Comparison of ENCODE assay signal across 9 cellular contexts in genomic region chr6:25312703-25313102, GRCh38. TPM values are rescaled to one million over a fixed set of nuclear protein-coding genes. Genes with fewer than 3 reads are reported as not detected.
DNase-seq lines count a peak whose midpoint lies in the region; ATAC-seq and TF ChIP-seq lines count a peak whose summit lies in the region.
"Had no signal": no experiment of that assay in that cellular context is flagged by ENCODE, and none has a peak within 500 bp of the region (broad histone marks: within the 10 kb centered on the region; RNA-seq: fewer than 3 reads in every experiment).

No MANE protein-coding gene starts in this region.

- H4K20me1 ChIP-seq in HCT116 (ENCODE audit: insufficient read depth) = no peaks in the 10 kb centered on the region

- peak; percentile 13 for DNase-seq in HCT116 (ENCODE audit: low read depth, low spot score)
- peak; percentile 79 for DNase-seq in foreskin melanocyte
- no peak for DNase-seq in suprapubic skin (ENCODE audit: low spot score in 2 of 2)
- DNase-seq in stimulated activated CD4-positive, alpha-beta T cell treated with anti-CD3 and anti-CD28 coated beads, Interleukin-4, amount 100 ng/mL, for 1 hour = no peak
- no peak for DNase-seq in activated CD4-positive, CD25-positive, alpha-beta regulatory T cell (lab: John Stamatoyannopoulos, UW)
- DNase-seq: activated naive CD8-positive, alpha-beta T cell treated with anti-CD3 and anti-CD28 coated beads, Interleukin-2, amount 10 ng/mL, durations not matched to agents 7 days and 5 days; T-cell had no signal

- no peak for TF ChIP-seq RAD21 in HCT116 (IDR thresholded peaks at IDR 0.05; ENCODE audit: low read depth)

- no peaks in the 10 kb centered on the region for H3K9me3 ChIP-seq in HCT116 (ENCODE audit: control insufficient read depth in 1 of 2, insufficient read depth in 1 of 2, low read depth in 1 of 2, low read length in 2 of 2)
- H3K9me3 ChIP-seq in suprapubic skin = no peaks in the 10 kb centered on the region

- intact Hi-C loops in HCT116 (cut with micrococcal nuclease) = no loop called here

- H3K4me3 ChIP-seq in HCT116 (replicated peaks in 1 of 2; ENCODE audit: low read depth in 1 of 2, low read length in 2 of 2) = no peak overlapping the region; a peak in 1 of 4 replicates
- H3K4me3 ChIP-seq in suprapubic skin = no peak overlapping the region

- RAD21 ChIA-PET in HCT116 (lab: Charles Lee; ENCODE audit: low non-redundant PET in 1 of 2, low total read pairs in 2 of 2, uncharacterized antibody in 2 of 2, unreplicated experiment in 2 of 2) = no interaction called here

- ATAC-seq in HCT116 = no peak
- ATAC-seq in SK-N-SH treated with all-trans-retinoic acid at 6 μM for 48 hours = peak; percentile 72
- no peak for ATAC-seq in GM18907 (IDR thresholded peaks at IDR 0.05; ENCODE audit: unreplicated experiment)
- ATAC-seq: T-cell had no signal

- POLR2A ChIA-PET in HCT116 (lab: Charles Lee) = interaction anchor here (2.2 kb wide), 1 partner anchor 34 kb away, joined by 5 read pairs; the partner anchor contains the start of gene CARMIL1

- H2AFZ ChIP-seq in HCT116 (ENCODE audit: low read depth, low read length, poor library complexity, severe bottlenecking) = no peak overlapping the region

- 3% methylated on average over 2 of the region's 2 CpGs for WGBS in suprapubic skin

- no peak for TF ChIP-seq POLR2A in HCT116 (IDR thresholded peaks at IDR 0.05; ENCODE audit: borderline replicate concordance, extremely low read depth, insufficient read depth, insufficient read length)
- TF ChIP-seq POLR2A in suprapubic skin (IDR thresholded peaks at IDR 0.05) = no peak

- H3K36me3 ChIP-seq in HCT116 (ENCODE audit: control insufficient read depth in 1 of 2, insufficient read depth in 2 of 2, low read length in 2 of 2) (no peaks in the 10 kb centered on the region), suprapubic skin (no peaks in the 10 kb centered on the region)

- H3K27ac ChIP-seq in HCT116 (ENCODE audit: low read depth, low read length) (peak overlapping the region; percentile 26; the same call in 1 of the 2 replicates), suprapubic skin (peak overlapping the region; percentile 17)

- peak overlapping the region; percentile 53 for H3K4me2 ChIP-seq in HCT116 (ENCODE audit: low read length)

- CTCF ChIA-PET in HCT116 (lab: Charles Lee) = no interaction called here

- TF ChIP-seq CTCF in HCT116 (IDR thresholded peaks at IDR 0.05 in 2 of 3, conservative IDR thresholded peaks at IDR 0.05 in 1 of 3; ENCODE audit: borderline replicate concordance in 1 of 3, insufficient read depth in 1 of 3, low read depth in 2 of 3, low read length in 2 of 3) = no peak
- TF ChIP-seq CTCF in suprapubic skin (IDR thresholded peaks at IDR 0.05) = no peak

- no peaks in the 10 kb centered on the region for H3K9me2 ChIP-seq in HCT116 (ENCODE audit: insufficient read depth)

- BruUV-seq in HCT116 (replicated peaks; lab: Mats Ljungman, UMichigan) = no TSS peak

- peaks cover 31 to 39% of the 10 kb centered on the region in 2 experiments for H3K4me1 ChIP-seq in HCT116 (ENCODE audit: control insufficient read depth in 1 of 2, insufficient read depth in 2 of 2, low read length in 2 of 2)
- H3K4me1 ChIP-seq in suprapubic skin = peaks cover 26% of the 10 kb centered on the region

- H3K9ac ChIP-seq in HCT116 (ENCODE audit: low read length) = no peak overlapping the region

- peaks cover 24% of the 10 kb centered on the region for H3K79me2 ChIP-seq in HCT116 (ENCODE audit: insufficient read depth, low read length)

- TF ChIP-seq EP300 in suprapubic skin (IDR thresholded peaks at IDR 0.05) = no peak

- no peaks in the 10 kb centered on the region for H3K27me3 ChIP-seq in HCT116 (ENCODE audit: insufficient read depth, low read length)
- H3K27me3 ChIP-seq in suprapubic skin = no peaks in the 10 kb centered on the region

TF ChIP-seq in HCT116, 20 proteins besides CTCF, POLR2A, EP300 and RAD21 (continues in another document):
- TF ChIP-seq ATF3 (IDR thresholded peaks at IDR 0.05) (no peak), CEBPB (IDR thresholded peaks at IDR 0.05; ENCODE audit: low read depth) (no peak), REST (IDR thresholded peaks at IDR 0.05; ENCODE audit: low read depth) (no peak), CBX3 (IDR thresholded peaks at IDR 0.05; ENCODE audit: low read depth) (no peak), POLR2AphosphoS5 (IDR thresholded peaks at IDR 0.05; ENCODE audit: low read depth, low read length) (no peak), ELF1 (IDR thresholded peaks at IDR 0.05; ENCODE audit: borderline replicate concordance, low read depth) (no peak), JUND (IDR thresholded peaks at IDR 0.05) (no peak), SP1 (IDR thresholded peaks at IDR 0.05; ENCODE audit: low read depth) (no peak), ZNF274 (IDR thresholded peaks at IDR 0.05; ENCODE audit: low read depth, low read length) (no peak)

TF ChIP-seq in SK-N-SH treated with all-trans-retinoic acid at 6 μM for 48 hours, 23 proteins besides CTCF, POLR2A, EP300 and RAD21:
- no peak for TF ChIP-seq ZNF8 (CRISPR knock-in tag; IDR thresholded peaks at IDR 0.05)
- TF ChIP-seq ESRRG (CRISPR knock-in tag; IDR thresholded peaks at IDR 0.05) = no peak
- no peak for TF ChIP-seq PPARA (CRISPR knock-in tag; IDR thresholded peaks at IDR 0.05; ENCODE audit: borderline replicate concordance)
- TF ChIP-seq RARB (CRISPR knock-in tag; IDR thresholded peaks at IDR 0.05) = no peak
- no peak for TF ChIP-seq ISL1 (CRISPR knock-in tag; IDR thresholded peaks at IDR 0.05)
- TF ChIP-seq TCF4 (CRISPR knock-in tag; IDR thresholded peaks at IDR 0.05; ENCODE audit: borderline replicate concordance) = no peak
- TF ChIP-seq TOX (CRISPR knock-in tag; IDR thresholded peaks at IDR 0.05; ENCODE audit: borderline replicate concordance) = no peak
- no peak for TF ChIP-seq OSR1 (CRISPR knock-in tag; IDR thresholded peaks at IDR 0.05)
- no peak for TF ChIP-seq ZFP3 (CRISPR knock-in tag; IDR thresholded peaks at IDR 0.05)
- no peak for TF ChIP-seq PATZ1 (CRISPR knock-in tag; IDR thresholded peaks at IDR 0.05; ENCODE audit: borderline replicate concordance)
- no peak for TF ChIP-seq CREB5 (CRISPR knock-in tag; IDR thresholded peaks at IDR 0.05; ENCODE audit: low read depth)
- TF ChIP-seq BACH2 (CRISPR knock-in tag; IDR thresholded peaks at IDR 0.05; ENCODE audit: borderline replicate concordance) = no peak
- TF ChIP-seq ZNF565 (CRISPR knock-in tag; conservative IDR thresholded peaks at IDR 0.05; ENCODE audit: low read depth) = no peak
- TF ChIP-seq TSHZ2 (CRISPR knock-in tag; IDR thresholded peaks at IDR 0.05) = no peak
- TF ChIP-seq ZC3H10 (CRISPR knock-in tag; IDR thresholded peaks at IDR 0.05) = no peak
TF ChIP-seq in SK-N-SH treated with all-trans-retinoic acid at 6 μM for 48 hours: peak in this region for 0.

RNA-seq across cellular contexts. Expression of gene CARMIL1, which starts 33.5 kb away (rescaled TPM):
- 21.7 TPM for total RNA-seq in HCT116 (2021; ENCODE audit: unreplicated experiment)
- polyA plus RNA-seq in HCT116 (2012) = 6.4 and 7.9 TPM in 2 replicates
- total RNA-seq in suprapubic skin = 10 to 100 TPM; 13.6 to 33.2 (median 22.2) TPM

Comparison
In these comparisons a context has a peak if more than half of its experiments do, and no peak if none do; other contexts are left out.
1. DNase-seq: peak in HCT116 (single experiment) and foreskin melanocyte (single experiment); none in suprapubic skin (0 of 2), stimulated activated CD4-positive, alpha-beta T cell treated with anti-CD3 and anti-CD28 coated beads, Interleukin-4, amount 100 ng/mL, for 1 hour (single experiment) and activated CD4-positive, CD25-positive, alpha-beta regulatory T cell (0 of 4).